Comparison of ENCODE assay signal across 8 cellular contexts in the genomic region with DNA sequence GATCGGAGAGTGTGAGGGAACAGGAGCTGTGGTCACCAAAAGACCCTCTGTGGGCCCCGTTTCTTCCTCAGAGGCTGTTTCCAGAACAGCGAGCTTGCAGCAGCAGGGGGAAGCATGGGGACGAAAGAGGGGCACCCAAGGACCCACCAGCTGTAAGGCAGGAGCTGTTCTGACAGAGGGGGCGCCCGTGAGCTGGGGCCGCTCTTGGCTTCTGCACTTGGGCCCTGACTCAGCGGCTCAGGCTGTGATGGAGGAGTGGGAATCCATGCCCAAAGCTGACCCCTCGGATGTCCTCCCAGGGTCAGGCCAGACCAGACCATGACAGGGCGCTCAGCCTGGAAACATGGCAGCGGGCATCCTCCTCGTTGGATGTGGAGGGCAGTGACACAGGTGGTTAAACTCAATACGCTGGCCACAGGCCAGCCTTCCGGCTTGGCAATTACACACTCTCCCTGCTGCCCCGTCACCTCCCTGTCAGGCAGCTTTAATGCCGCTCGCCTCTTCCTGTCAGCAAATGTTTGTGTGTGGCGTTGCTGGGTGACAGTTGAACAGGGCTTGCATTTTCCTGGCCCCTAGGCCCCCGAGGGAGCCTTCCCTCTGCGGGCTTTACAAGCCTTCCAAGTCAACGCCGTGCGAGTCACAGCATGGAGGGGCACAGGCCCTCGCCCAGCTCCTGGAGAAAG.
DNase-seq lines count a peak whose midpoint lies in the region; ATAC-seq and TF ChIP-seq lines count a peak whose summit lies in the region.

No MANE protein-coding gene starts in this region.

- no peak overlapping the region for H3K4me3 Mint-ChIP-seq in effector memory CD8-positive, alpha-beta T cell
- H3K4me3 Mint-ChIP-seq in neural crest cell: peak overlapping the region; percentile 42

- H3K4me3 ChIP-seq in GM12864 (ENCODE audit: low read depth, low read length): no peak overlapping the region

- peak overlapping the region in 1 of 2 donors; percentile 4 for H3K27ac Mint-ChIP-seq in effector memory CD8-positive, alpha-beta T cell
- H3K27ac Mint-ChIP-seq in neural crest cell (ENCODE audit: unreplicated experiment): peak overlapping the region; percentile 76

- peaks cover 12 to 26% of the 10 kb centered on the region in 2 donors for H3K27me3 Mint-ChIP-seq in effector memory CD8-positive, alpha-beta T cell
- H3K27me3 Mint-ChIP-seq in neural crest cell (ENCODE audit: low read depth): no peaks in the 10 kb centered on the region

- peak; percentile 61 for TF ChIP-seq CTCF in GM12864 (IDR thresholded peaks at IDR 0.05; ENCODE audit: low read depth, low read length, missing control alignments)
- TF ChIP-seq CTCF in neural crest cell (conservative IDR thresholded peaks at IDR 0.05): peak; percentile 47

- DNase-seq in GM12864 (ENCODE audit: low read depth) (no peak), NCI-H748 treated with DMSO at 0.1 percent for 48 hours (lab: John Stamatoyannopoulos, UW) (peak; percentile 76), neural crest cell (ENCODE audit: low read depth, low spot score) (peak; percentile 32), NCI-H526 treated with DMSO at 0.1 percent for 48 hours (lab: John Stamatoyannopoulos, UW) (no peak), NCI-H1048 (lab: John Stamatoyannopoulos, UW) (no peak)
- no peak for DNase-seq in effector memory CD8-positive, alpha-beta T cell

- H3K4me1 Mint-ChIP-seq in effector memory CD8-positive, alpha-beta T cell (ENCODE audit: low read depth in 2 of 2): no peaks in the 10 kb centered on the region
- H3K4me1 Mint-ChIP-seq in neural crest cell: peaks cover 38% of the 10 kb centered on the region

- no peaks in the 10 kb centered on the region for H3K9me3 Mint-ChIP-seq in effector memory CD8-positive, alpha-beta T cell
- H3K9me3 Mint-ChIP-seq in neural crest cell: peaks cover 8% of the 10 kb centered on the region

- no peaks in the 10 kb centered on the region for H3K36me3 Mint-ChIP-seq in effector memory CD8-positive, alpha-beta T cell (ENCODE audit: insufficient read depth)
- no peaks in the 10 kb centered on the region for H3K36me3 Mint-ChIP-seq in neural crest cell (ENCODE audit: low read depth)

- ATAC-seq in effector memory CD8-positive, alpha-beta T cell (replicated peaks): peak; percentile 27
- ATAC-seq in HG03108 (IDR thresholded peaks at IDR 0.05; ENCODE audit: unreplicated experiment) (no peak), GM18502 (IDR thresholded peaks at IDR 0.05; ENCODE audit: poor library complexity, unreplicated experiment) (no peak)

Comparison
In these comparisons a context has a peak if more than half of its experiments do, and no peak if none do; other contexts are left out.
1. DNase-seq: peak in NCI-H748 treated with DMSO at 0.1 percent for 48 hours (single experiment) and neural crest cell (single experiment); none in GM12864 (single experiment), effector memory CD8-positive, alpha-beta T cell (0 of 3), NCI-H526 treated with DMSO at 0.1 percent for 48 hours (single experiment) and NCI-H1048 (single experiment).